8 cellular contexts compared by ENCODE assay signal in the genomic region with DNA sequence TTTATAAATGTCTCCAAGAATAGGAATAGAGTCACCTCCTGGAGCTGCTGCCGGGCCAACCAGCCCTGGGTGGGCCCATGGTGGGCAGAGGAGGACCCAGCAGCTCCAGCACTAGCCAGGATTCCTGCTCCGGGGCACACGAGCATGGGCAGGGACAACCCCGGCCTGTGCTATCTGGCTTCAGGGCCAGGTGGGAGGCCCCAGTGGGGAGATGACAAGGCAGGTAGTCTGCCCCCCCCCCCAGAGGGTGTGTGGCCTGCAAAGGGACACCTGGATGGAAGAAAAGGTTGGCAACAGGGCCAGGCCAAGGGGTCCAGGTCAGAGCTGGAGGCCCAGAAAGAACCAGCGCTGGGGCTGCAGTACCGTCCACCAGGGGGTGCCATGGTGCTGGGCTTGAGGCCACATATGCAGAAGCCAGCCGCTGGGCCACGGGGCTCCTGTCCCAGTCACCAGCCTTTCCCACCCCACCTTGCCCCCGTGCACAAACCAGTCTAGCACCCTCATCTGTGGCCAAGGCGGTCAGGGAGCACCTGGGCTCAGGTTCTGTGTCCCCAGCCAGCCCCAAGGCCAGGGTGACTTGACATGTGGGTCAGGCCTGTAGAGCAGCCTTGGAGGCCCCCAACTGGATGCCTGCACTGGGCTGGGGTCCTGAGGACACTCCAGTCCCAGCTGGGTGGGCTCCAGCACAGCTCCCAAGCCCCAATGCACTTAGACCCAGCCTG. TPM values are rescaled to one million over a fixed set of nuclear protein-coding genes. Genes with fewer than 3 reads are reported as not detected.
A peak's percentile ranks its signal among the peaks of the same experiment; 100 is the strongest.
DNase-seq lines count a peak whose midpoint lies in the region; ATAC-seq and TF ChIP-seq lines count a peak whose summit lies in the region.

No MANE protein-coding gene starts in this region.

- no peaks in the 10 kb centered on the region for H3K9me3 Mint-ChIP-seq in activated naive CD4-positive, alpha-beta T cell treated with anti-CD3 and anti-CD28 coated beads, Interleukin-2, amount 50 U/mL, for 72 hours

- H3K27ac ChIP-seq in tibial nerve = peak overlapping the region; percentile 30 to 93 (median 80)

- H3K27me3 ChIP-seq in tibial nerve = no peaks in the 10 kb centered on the region

- DNase-seq in COR-L47 (lab: John Stamatoyannopoulos, UW) = peak; percentile 82
- DNase-seq in HuH-7 (ENCODE audit: low spot score) = peak; percentile 82
- peak; percentile 80 to 91 for DNase-seq in activated naive CD4-positive, alpha-beta T cell treated with anti-CD3 and anti-CD28 coated beads, Interleukin-2, amount 50 U/mL, for 72 hours (ENCODE audit: low spot score in 2 of 2)
- DNase-seq in head of caudate nucleus = peak; percentile 83 to 96 (median 90)
- peak; percentile 61 to 96 (median 84) for DNase-seq in posterior cingulate gyrus
- DNase-seq in tibial nerve (ENCODE audit: low spot score in 2 of 2) = peak; percentile 80 to 90

- peak; percentile 84 to 99 (median 95) for TF ChIP-seq CTCF in tibial nerve (IDR thresholded peaks at IDR 0.05)

- intact Hi-C loops in head of caudate nucleus (cut with DNase I) = loop anchor here (2.0 to 10.0 kb wide), 3 partner anchors 116 to 590 kb away; no protein-coding TSS in a partner anchor
- intact Hi-C loops in posterior cingulate gyrus (cut with DNase I) = loop anchor here (1.0 to 5.0 kb wide), 3 partner anchors 97 to 226 kb away; a partner anchor contains a TSS

- 21 to 57% methylated on average over 4 to 9 of the region's 10 CpGs for WGBS in tibial nerve, 2 donors

- H3K4me3 ChIP-seq in tibial nerve = no peak overlapping the region

- TF ChIP-seq EP300 in tibial nerve (IDR thresholded peaks at IDR 0.05) = peak in 1 of 2 donors; percentile 19

- ATAC-seq in SK-N-SH treated with all-trans-retinoic acid at 6 μM for 48 hours (peak; percentile 87), GM18870 (IDR thresholded peaks at IDR 0.05; ENCODE audit: unreplicated experiment) (no peak)
- ATAC-seq in activated naive CD4-positive, alpha-beta T cell treated with anti-CD3 and anti-CD28 coated beads, Interleukin-2, amount 50 U/mL, for 72 hours = peak; percentile 25 to 70

- no peak for TF ChIP-seq POLR2A in tibial nerve (IDR thresholded peaks at IDR 0.05)

- peaks cover 0 to 68% (median 48%) of the 10 kb centered on the region in 4 donors for H3K4me1 ChIP-seq in tibial nerve

- H3K36me3 ChIP-seq in tibial nerve = no peaks in the 10 kb centered on the region

- H3K36me3 Mint-ChIP-seq in activated naive CD4-positive, alpha-beta T cell treated with anti-CD3 and anti-CD28 coated beads, Interleukin-2, amount 50 U/mL, for 72 hours = no peaks in the 10 kb centered on the region

- no peaks in the 10 kb centered on the region for H3K9me3 ChIP-seq in tibial nerve

- peak overlapping the region in 1 of 2 donors; percentile 87 for H3K27ac Mint-ChIP-seq in activated naive CD4-positive, alpha-beta T cell treated with anti-CD3 and anti-CD28 coated beads, Interleukin-2, amount 50 U/mL, for 72 hours

TF ChIP-seq in SK-N-SH treated with all-trans-retinoic acid at 6 μM for 48 hours, 23 proteins besides CTCF, POLR2A, EP300 and RAD21 (continues in another document):
- TF ChIP-seq ZC3H10 (CRISPR knock-in tag; IDR thresholded peaks at IDR 0.05) = no peak
- no peak for TF ChIP-seq ZFP30 (CRISPR knock-in tag; IDR thresholded peaks at IDR 0.05)
- TF ChIP-seq, protein P1, sequence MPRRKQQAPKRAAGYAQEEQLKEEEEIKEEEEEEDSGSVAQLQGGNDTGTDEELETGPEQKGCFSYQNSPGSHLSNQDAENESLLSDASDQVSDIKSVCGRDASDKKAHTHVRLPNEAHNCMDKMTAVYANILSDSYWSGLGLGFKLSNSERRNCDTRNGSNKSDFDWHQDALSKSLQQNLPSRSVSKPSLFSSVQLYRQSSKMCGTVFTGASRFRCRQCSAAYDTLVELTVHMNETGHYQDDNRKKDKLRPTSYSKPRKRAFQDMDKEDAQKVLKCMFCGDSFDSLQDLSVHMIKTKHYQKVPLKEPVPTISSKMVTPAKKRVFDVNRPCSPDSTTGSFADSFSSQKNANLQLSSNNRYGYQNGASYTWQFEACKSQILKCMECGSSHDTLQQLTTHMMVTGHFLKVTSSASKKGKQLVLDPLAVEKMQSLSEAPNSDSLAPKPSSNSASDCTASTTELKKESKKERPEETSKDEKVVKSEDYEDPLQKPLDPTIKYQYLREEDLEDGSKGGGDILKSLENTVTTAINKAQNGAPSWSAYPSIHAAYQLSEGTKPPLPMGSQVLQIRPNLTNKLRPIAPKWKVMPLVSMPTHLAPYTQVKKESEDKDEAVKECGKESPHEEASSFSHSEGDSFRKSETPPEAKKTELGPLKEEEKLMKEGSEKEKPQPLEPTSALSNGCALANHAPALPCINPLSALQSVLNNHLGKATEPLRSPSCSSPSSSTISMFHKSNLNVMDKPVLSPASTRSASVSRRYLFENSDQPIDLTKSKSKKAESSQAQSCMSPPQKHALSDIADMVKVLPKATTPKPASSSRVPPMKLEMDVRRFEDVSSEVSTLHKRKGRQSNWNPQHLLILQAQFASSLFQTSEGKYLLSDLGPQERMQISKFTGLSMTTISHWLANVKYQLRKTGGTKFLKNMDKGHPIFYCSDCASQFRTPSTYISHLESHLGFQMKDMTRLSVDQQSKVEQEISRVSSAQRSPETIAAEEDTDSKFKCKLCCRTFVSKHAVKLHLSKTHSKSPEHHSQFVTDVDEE (CRISPR knock-in tag; IDR thresholded peaks at IDR 0.05) = no peak
- no peak for TF ChIP-seq SNAI2 (CRISPR knock-in tag; IDR thresholded peaks at IDR 0.05)
- TF ChIP-seq ZNF565 (CRISPR knock-in tag; conservative IDR thresholded peaks at IDR 0.05; ENCODE audit: low read depth) = no peak
- TF ChIP-seq, protein P2, sequence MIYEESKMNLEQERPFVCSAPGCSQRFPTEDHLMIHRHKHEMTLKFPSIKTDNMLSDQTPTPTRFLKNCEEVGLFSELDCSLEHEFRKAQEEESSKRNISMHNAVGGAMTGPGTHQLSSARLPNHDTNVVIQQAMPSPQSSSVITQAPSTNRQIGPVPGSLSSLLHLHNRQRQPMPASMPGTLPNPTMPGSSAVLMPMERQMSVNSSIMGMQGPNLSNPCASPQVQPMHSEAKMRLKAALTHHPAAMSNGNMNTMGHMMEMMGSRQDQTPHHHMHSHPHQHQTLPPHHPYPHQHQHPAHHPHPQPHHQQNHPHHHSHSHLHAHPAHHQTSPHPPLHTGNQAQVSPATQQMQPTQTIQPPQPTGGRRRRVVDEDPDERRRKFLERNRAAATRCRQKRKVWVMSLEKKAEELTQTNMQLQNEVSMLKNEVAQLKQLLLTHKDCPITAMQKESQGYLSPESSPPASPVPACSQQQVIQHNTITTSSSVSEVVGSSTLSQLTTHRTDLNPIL (CRISPR knock-in tag; IDR thresholded peaks at IDR 0.05; ENCODE audit: low read depth) = no peak
- TF ChIP-seq ESRRG (CRISPR knock-in tag; IDR thresholded peaks at IDR 0.05) = no peak
- no peak for TF ChIP-seq BACH2 (CRISPR knock-in tag; IDR thresholded peaks at IDR 0.05; ENCODE audit: borderline replicate concordance)
- no peak for TF ChIP-seq TCF4 (CRISPR knock-in tag; IDR thresholded peaks at IDR 0.05; ENCODE audit: borderline replicate concordance)
- no peak for TF ChIP-seq PPARA (CRISPR knock-in tag; IDR thresholded peaks at IDR 0.05; ENCODE audit: borderline replicate concordance)
- TF ChIP-seq, protein P3, sequence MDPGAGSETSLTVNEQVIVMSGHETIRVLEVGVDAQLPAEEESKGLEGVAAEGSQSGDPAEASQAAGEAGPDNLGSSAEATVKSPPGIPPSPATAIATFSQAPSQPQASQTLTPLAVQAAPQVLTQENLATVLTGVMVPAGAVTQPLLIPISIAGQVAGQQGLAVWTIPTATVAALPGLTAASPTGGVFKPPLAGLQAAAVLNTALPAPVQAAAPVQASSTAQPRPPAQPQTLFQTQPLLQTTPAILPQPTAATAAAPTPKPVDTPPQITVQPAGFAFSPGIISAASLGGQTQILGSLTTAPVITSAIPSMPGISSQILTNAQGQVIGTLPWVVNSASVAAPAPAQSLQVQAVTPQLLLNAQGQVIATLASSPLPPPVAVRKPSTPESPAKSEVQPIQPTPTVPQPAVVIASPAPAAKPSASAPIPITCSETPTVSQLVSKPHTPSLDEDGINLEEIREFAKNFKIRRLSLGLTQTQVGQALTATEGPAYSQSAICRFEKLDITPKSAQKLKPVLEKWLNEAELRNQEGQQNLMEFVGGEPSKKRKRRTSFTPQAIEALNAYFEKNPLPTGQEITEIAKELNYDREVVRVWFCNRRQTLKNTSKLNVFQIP (CRISPR knock-in tag; IDR thresholded peaks at IDR 0.05; ENCODE audit: borderline replicate concordance, low read depth) = no peak
- TF ChIP-seq CSDC2 (CRISPR knock-in tag; IDR thresholded peaks at IDR 0.05) = no peak
- TF ChIP-seq RARB (CRISPR knock-in tag; IDR thresholded peaks at IDR 0.05) = no peak
- TF ChIP-seq OSR1 (CRISPR knock-in tag; IDR thresholded peaks at IDR 0.05) = no peak
- TF ChIP-seq, protein P4, sequence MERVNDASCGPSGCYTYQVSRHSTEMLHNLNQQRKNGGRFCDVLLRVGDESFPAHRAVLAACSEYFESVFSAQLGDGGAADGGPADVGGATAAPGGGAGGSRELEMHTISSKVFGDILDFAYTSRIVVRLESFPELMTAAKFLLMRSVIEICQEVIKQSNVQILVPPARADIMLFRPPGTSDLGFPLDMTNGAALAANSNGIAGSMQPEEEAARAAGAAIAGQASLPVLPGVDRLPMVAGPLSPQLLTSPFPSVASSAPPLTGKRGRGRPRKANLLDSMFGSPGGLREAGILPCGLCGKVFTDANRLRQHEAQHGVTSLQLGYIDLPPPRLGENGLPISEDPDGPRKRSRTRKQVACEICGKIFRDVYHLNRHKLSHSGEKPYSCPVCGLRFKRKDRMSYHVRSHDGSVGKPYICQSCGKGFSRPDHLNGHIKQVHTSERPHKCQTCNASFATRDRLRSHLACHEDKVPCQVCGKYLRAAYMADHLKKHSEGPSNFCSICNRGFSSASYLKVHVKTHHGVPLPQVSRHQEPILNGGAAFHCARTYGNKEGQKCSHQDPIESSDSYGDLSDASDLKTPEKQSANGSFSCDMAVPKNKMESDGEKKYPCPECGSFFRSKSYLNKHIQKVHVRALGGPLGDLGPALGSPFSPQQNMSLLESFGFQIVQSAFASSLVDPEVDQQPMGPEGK (CRISPR knock-in tag; IDR thresholded peaks at IDR 0.05; ENCODE audit: borderline replicate concordance) = no peak
- no peak for TF ChIP-seq ZNF8 (CRISPR knock-in tag; IDR thresholded peaks at IDR 0.05)
- TF ChIP-seq ZFP3 (CRISPR knock-in tag; IDR thresholded peaks at IDR 0.05) = no peak
- TF ChIP-seq ZNF70 (CRISPR knock-in tag; IDR thresholded peaks at IDR 0.05) = no peak

RNA-seq across cellular contexts. Expression of a gene that starts 3.5 kb away (rescaled TPM):
- total RNA-seq in activated naive CD4-positive, alpha-beta T cell treated with anti-CD3 and anti-CD28 coated beads, Interleukin-2, amount 50 U/mL, for 72 hours = 1 to 10 TPM; 5.6 to 7.6 TPM
- 1 to 10 TPM; 1.8 to 9.0 (median 5.8) TPM for total RNA-seq in tibial nerve

RNA-seq across cellular contexts. Expression of a gene that starts 3.6 kb away (rescaled TPM):
- total RNA-seq in activated naive CD4-positive, alpha-beta T cell treated with anti-CD3 and anti-CD28 coated beads, Interleukin-2, amount 50 U/mL, for 72 hours = 10 to 100 TPM in 1 of 2 donors, 1 to 10 TPM in 1; 7.8 to 10.2 TPM
- 1 to 10 TPM in 2 of 4 donors, under 1 TPM in 2; 0.39 to 2.4 (median 1.1) TPM for total RNA-seq in tibial nerve

RNA-seq across cellular contexts. Expression of a gene that starts 34.9 kb away (rescaled TPM):
- total RNA-seq in activated naive CD4-positive, alpha-beta T cell treated with anti-CD3 and anti-CD28 coated beads, Interleukin-2, amount 50 U/mL, for 72 hours = 1 to 10 TPM in 1 of 2 donors, not detected in 1; 8.7 TPM
- 1 to 10 TPM in 3 of 4 donors, under 1 TPM in 1; 0.66 to 4.1 (median 3.0) TPM for total RNA-seq in tibial nerve
